ENCODE assay signal across 15 cellular contexts in genomic region chrX:19798423-19798822, GRCh38.
DNase-seq lines count a peak whose midpoint lies in the region; ATAC-seq and TF ChIP-seq lines count a peak whose summit lies in the region.
"Had no signal": no experiment of that assay in that cellular context is flagged by ENCODE, and none has a peak within 500 bp of the region (broad histone marks: within the 10 kb centered on the region; RNA-seq: fewer than 3 reads in every experiment).

No MANE protein-coding gene starts in this region.

- H3K4me1 ChIP-seq in CD8-positive, alpha-beta memory T cell (ENCODE audit: insufficient read depth, low read length): peaks cover 65% of the 10 kb centered on the region
- peaks cover 0 to 6% of the 10 kb centered on the region in 2 experiments; a peak in 2 of 4 replicates for H3K4me1 ChIP-seq in HCT116 (ENCODE audit: control insufficient read depth in 1 of 2, insufficient read depth in 2 of 2, low read length in 2 of 2)
- peaks cover 47 to 48% of the 10 kb centered on the region in 2 donors for H3K4me1 ChIP-seq in naive thymus-derived CD4-positive, alpha-beta T cell (ENCODE audit: control insufficient read depth in 2 of 2, insufficient read depth in 2 of 2, low read length in 2 of 2)
- peaks cover 20% of the 10 kb centered on the region for H3K4me1 ChIP-seq in MM.1S (ENCODE audit: low read length)
- H3K4me1 ChIP-seq: uterus had no signal

- ATAC-seq in HCT116 (no peak), HG03280 (IDR thresholded peaks at IDR 0.05; ENCODE audit: unreplicated experiment) (no peak)
- no peak for ATAC-seq in naive thymus-derived CD4-positive, alpha-beta T cell
- ATAC-seq: SK-N-SH treated with all-trans-retinoic acid at 6 μM for 48 hours had no signal

- peak overlapping the region; percentile 90 to 96 (median 92) for H3K4me3 Mint-ChIP-seq in CD8-positive, alpha-beta memory T cell
- peak overlapping the region; percentile 86 for H3K4me3 Mint-ChIP-seq in activated T-helper 2 cell treated with anti-CD3 and anti-CD28 coated beads, Interferon-gamma antibody, Interleukin-2, Interleukin-4, amounts not matched to agents 10 μg/mL and 5 μg/mL and 100 μg/mL, durations not matched to agents 14 hours and 24 hours and 36 hours (ENCODE audit: low read depth)
- peak overlapping the region; percentile 89 to 97 (median 94) for H3K4me3 Mint-ChIP-seq in naive thymus-derived CD4-positive, alpha-beta T cell

- peak overlapping the region; percentile 88 to 98 (median 94) for H3K27ac Mint-ChIP-seq in CD8-positive, alpha-beta memory T cell
- H3K27ac Mint-ChIP-seq in activated T-helper 2 cell treated with anti-CD3 and anti-CD28 coated beads, Interferon-gamma antibody, Interleukin-2, Interleukin-4, amounts not matched to agents 10 μg/mL and 5 μg/mL and 100 μg/mL, durations not matched to agents 14 hours and 24 hours and 36 hours: peak overlapping the region; percentile 98
- peak overlapping the region; percentile 92 to 97 (median 95) for H3K27ac Mint-ChIP-seq in naive thymus-derived CD4-positive, alpha-beta T cell

- peaks cover 4% of the 10 kb centered on the region; the same call in 1 of the 2 replicates for H3F3A ChIP-seq in MM.1S (ENCODE audit: insufficient read depth, low read length)

- H3K79me2 ChIP-seq in HCT116 (ENCODE audit: insufficient read depth, low read length) (no peaks in the 10 kb centered on the region), MM.1S (ENCODE audit: low read length) (peaks cover 22% of the 10 kb centered on the region)

- H3K9me2 ChIP-seq in HCT116 (ENCODE audit: insufficient read depth) (no peaks in the 10 kb centered on the region), MM.1S (replicated peaks; ENCODE audit: insufficient read depth, low read length) (no peaks in the 10 kb centered on the region)

- H3K36me3 ChIP-seq in CD8-positive, alpha-beta memory T cell (ENCODE audit: insufficient read depth, low read length): no peaks in the 10 kb centered on the region
- no peaks in the 10 kb centered on the region for H3K36me3 ChIP-seq in HCT116 (ENCODE audit: control insufficient read depth in 1 of 2, insufficient read depth in 2 of 2, low read length in 2 of 2)
- H3K36me3 ChIP-seq in naive thymus-derived CD4-positive, alpha-beta T cell (ENCODE audit: control insufficient read depth in 2 of 3, insufficient read depth in 3 of 3, low read length in 3 of 3): peaks cover 0 to 3% (median 0%) of the 10 kb centered on the region in 3 experiments
- no peaks in the 10 kb centered on the region for H3K36me3 ChIP-seq in MM.1S (replicated peaks; ENCODE audit: insufficient read depth, low read length)
- H3K36me3 ChIP-seq: uterus had no signal

- H2AFZ ChIP-seq in HCT116 (ENCODE audit: low read depth, low read length, poor library complexity, severe bottlenecking) (no peak overlapping the region), MM.1S (ENCODE audit: low read length) (no peak overlapping the region)

- peaks cover 56 to 69% (median 68%) of the 10 kb centered on the region in 3 donors for H3K4me1 Mint-ChIP-seq in CD8-positive, alpha-beta memory T cell
- H3K4me1 Mint-ChIP-seq in activated T-helper 2 cell treated with anti-CD3 and anti-CD28 coated beads, Interferon-gamma antibody, Interleukin-2, Interleukin-4, amounts not matched to agents 10 μg/mL and 5 μg/mL and 100 μg/mL, durations not matched to agents 14 hours and 24 hours and 36 hours (ENCODE audit: low read depth): peaks cover 61% of the 10 kb centered on the region
- peaks cover 15 to 73% (median 64%) of the 10 kb centered on the region in 7 donors for H3K4me1 Mint-ChIP-seq in naive thymus-derived CD4-positive, alpha-beta T cell

- RAD21 ChIA-PET in HCT116 (lab: Charles Lee; ENCODE audit: low non-redundant PET in 1 of 2, low total read pairs in 2 of 2, uncharacterized antibody in 2 of 2, unreplicated experiment in 2 of 2): no interaction called here

- intact Hi-C loops in HCT116 (cut with micrococcal nuclease): no loop called here
- intact Hi-C loops in activated T-helper 2 cell treated with anti-CD3 and anti-CD28 coated beads, Interferon-gamma antibody, Interleukin-2, Interleukin-4, amounts not matched to agents 10 μg/mL and 5 μg/mL and 100 μg/mL, durations not matched to agents 14 hours and 24 hours and 36 hours (cut with micrococcal nuclease): loop anchor here (2.0 to 5.0 kb wide), 2 partner anchors 52 to 89 kb away; partner anchors contain the start of gene SH3KBP1
- intact Hi-C loops in naive thymus-derived CD4-positive, alpha-beta T cell (cut with micrococcal nuclease): loop anchor here (1.0 to 5.0 kb wide), 7 partner anchors 14 to 116 kb away; partner anchors contain the start of gene SH3KBP1 (in 1 of the 2)

- H3K27me3 ChIP-seq in CD8-positive, alpha-beta memory T cell (ENCODE audit: insufficient read depth, low read length, poor library complexity, severe bottlenecking): no peaks in the 10 kb centered on the region
- H3K27me3 ChIP-seq in HCT116 (ENCODE audit: insufficient read depth, low read length) (no peaks in the 10 kb centered on the region), MM.1S (replicated peaks; ENCODE audit: insufficient read depth, low read length) (no peaks in the 10 kb centered on the region)
- no peaks in the 10 kb centered on the region for H3K27me3 ChIP-seq in naive thymus-derived CD4-positive, alpha-beta T cell (ENCODE audit: control insufficient read depth in 2 of 2, insufficient read depth in 2 of 2, low read length in 2 of 2)
- H3K27me3 ChIP-seq: BLaER1, uterus had no signal

- no TSS peak for BruUV-seq in HCT116 (replicated peaks; lab: Mats Ljungman, UMichigan)

- no peak for TF ChIP-seq RAD21 in HCT116 (IDR thresholded peaks at IDR 0.05; ENCODE audit: low read depth)

- TF ChIP-seq CTCF in HCT116 (IDR thresholded peaks at IDR 0.05 in 2 of 3, conservative IDR thresholded peaks at IDR 0.05 in 1 of 3; ENCODE audit: borderline replicate concordance in 1 of 3, insufficient read depth in 1 of 3, low read depth in 2 of 3, low read length in 2 of 3) (no peak), MM.1S (IDR thresholded peaks at IDR 0.05; ENCODE audit: low read length) (no peak)

- CTCF ChIA-PET in CD8-positive, alpha-beta memory T cell (lab: Charles Lee): interaction anchor here (1.8 to 3.2 kb wide), 4 partner anchors 13 to 89 kb away, joined by 4 to 10 read pairs (median 7); partner anchors contain the start of gene SH3KBP1
- CTCF ChIA-PET in HCT116 (lab: Charles Lee): no interaction called here
- CTCF ChIA-PET in naive thymus-derived CD4-positive, alpha-beta T cell (lab: Charles Lee): interaction anchor here (1.2 to 2.2 kb wide), 3 partner anchors 47 to 58 kb away, joined by 4 to 5 read pairs (median 4); no protein-coding TSS in a partner anchor

- no peak for DNase-seq in CD8-positive, alpha-beta memory T cell
- DNase-seq in HCT116 (ENCODE audit: low read depth, low spot score): no peak
- DNase-seq in activated T-helper 2 cell treated with anti-CD3 and anti-CD28 coated beads, Interferon-gamma antibody, Interleukin-2, Interleukin-4, amounts not matched to agents 10 μg/mL and 5 μg/mL and 100 μg/mL, durations not matched to agents 14 hours and 24 hours and 36 hours (ENCODE audit: low spot score): no peak
- no peak for DNase-seq in naive thymus-derived CD4-positive, alpha-beta T cell
- no peak for DNase-seq in NCI-H1105 treated with DMSO at 0.1 percent for 48 hours (lab: John Stamatoyannopoulos, UW)
- no peak for DNase-seq in MM.1S
- DNase-seq: GOT3; head of caudate nucleus; NCI-H1417; NCI-H345; stimulated activated CD4-positive, alpha-beta T cell treated with anti-CD3 and anti-CD28 coated beads, Interleukin-2, amount 100 ng/mL, for 24 hours; uterus had no signal

- H3K9ac ChIP-seq in HCT116 (ENCODE audit: low read length) (no peak overlapping the region), MM.1S (ENCODE audit: low read length) (no peak overlapping the region)
- H3K9ac ChIP-seq: BLaER1 had no signal

- H3K9me3 Mint-ChIP-seq in CD8-positive, alpha-beta memory T cell: peaks cover 0 to 2% (median 0%) of the 10 kb centered on the region in 5 donors
- H3K9me3 Mint-ChIP-seq in activated T-helper 2 cell treated with anti-CD3 and anti-CD28 coated beads, Interferon-gamma antibody, Interleukin-2, Interleukin-4, amounts not matched to agents 10 μg/mL and 5 μg/mL and 100 μg/mL, durations not matched to agents 14 hours and 24 hours and 36 hours: no peaks in the 10 kb centered on the region
- peaks cover 0 to 3% (median 0%) of the 10 kb centered on the region in 11 donors for H3K9me3 Mint-ChIP-seq in naive thymus-derived CD4-positive, alpha-beta T cell

- peak overlapping the region; percentile 89 for H3K4me3 ChIP-seq in CD8-positive, alpha-beta memory T cell (ENCODE audit: low read length)
- H3K4me3 ChIP-seq in HCT116 (replicated peaks in 1 of 2; ENCODE audit: low read depth in 1 of 2, low read length in 2 of 2): no peak overlapping the region
- peak overlapping the region; percentile 86 for H3K4me3 ChIP-seq in naive thymus-derived CD4-positive, alpha-beta T cell (ENCODE audit: low read length)
- H3K4me3 ChIP-seq in MM.1S (ENCODE audit: low read length): no peak overlapping the region
- H3K4me3 ChIP-seq: BLaER1, uterus had no signal

- H3K27me3 Mint-ChIP-seq in CD8-positive, alpha-beta memory T cell: no peaks in the 10 kb centered on the region
- no peaks in the 10 kb centered on the region for H3K27me3 Mint-ChIP-seq in activated T-helper 2 cell treated with anti-CD3 and anti-CD28 coated beads, Interferon-gamma antibody, Interleukin-2, Interleukin-4, amounts not matched to agents 10 μg/mL and 5 μg/mL and 100 μg/mL, durations not matched to agents 14 hours and 24 hours and 36 hours (ENCODE audit: low read depth)
- no peaks in the 10 kb centered on the region for H3K27me3 Mint-ChIP-seq in naive thymus-derived CD4-positive, alpha-beta T cell

- H3K36me3 Mint-ChIP-seq in CD8-positive, alpha-beta memory T cell: peaks cover 0 to 45% (median 4%) of the 10 kb centered on the region in 3 donors
- peaks cover 33% of the 10 kb centered on the region for H3K36me3 Mint-ChIP-seq in activated T-helper 2 cell treated with anti-CD3 and anti-CD28 coated beads, Interferon-gamma antibody, Interleukin-2, Interleukin-4, amounts not matched to agents 10 μg/mL and 5 μg/mL and 100 μg/mL, durations not matched to agents 14 hours and 24 hours and 36 hours (ENCODE audit: low read depth)
- peaks cover 0 to 35% (median 12%) of the 10 kb centered on the region in 5 donors for H3K36me3 Mint-ChIP-seq in naive thymus-derived CD4-positive, alpha-beta T cell

- peak overlapping the region; percentile 28; the same call in 1 of the 2 replicates for H3K4me2 ChIP-seq in HCT116 (ENCODE audit: low read length)
- H3K4me2 ChIP-seq in MM.1S (ENCODE audit: low read depth, low read length): no peak overlapping the region
- H3K4me2 ChIP-seq: BLaER1 had no signal

- H3K9me3 ChIP-seq in CD8-positive, alpha-beta memory T cell (ENCODE audit: low read length): no peaks in the 10 kb centered on the region
- H3K9me3 ChIP-seq in HCT116 (ENCODE audit: control insufficient read depth in 1 of 2, insufficient read depth in 1 of 2, low read depth in 1 of 2, low read length in 2 of 2): no peaks in the 10 kb centered on the region
- H3K9me3 ChIP-seq in naive thymus-derived CD4-positive, alpha-beta T cell (ENCODE audit: control insufficient read depth in 2 of 3, low read length in 3 of 3): no peaks in the 10 kb centered on the region
- H3K9me3 ChIP-seq in MM.1S (replicated peaks; ENCODE audit: insufficient read depth, low read length): no peaks in the 10 kb centered on the region
- H3K9me3 ChIP-seq: BLaER1, uterus had no signal

- no peak for TF ChIP-seq POLR2A in HCT116 (IDR thresholded peaks at IDR 0.05; ENCODE audit: borderline replicate concordance, extremely low read depth, insufficient read depth, insufficient read length)

- POLR2A ChIA-PET in CD8-positive, alpha-beta memory T cell (lab: Charles Lee): interaction anchor here (2.1 kb wide), 1 partner anchor 52 kb away, joined by 8 read pairs; no protein-coding TSS in a partner anchor
- POLR2A ChIA-PET in HCT116 (lab: Charles Lee): no interaction called here
- POLR2A ChIA-PET in naive thymus-derived CD4-positive, alpha-beta T cell (lab: Charles Lee): interaction anchor here (0.7 to 3.8 kb wide), 14 partner anchors 9 to 90 kb away, joined by 3 to 44 read pairs (median 4); no protein-coding TSS in a partner anchor

- H3K27ac ChIP-seq in CD8-positive, alpha-beta memory T cell (ENCODE audit: low read depth, low read length): peak overlapping the region; percentile 47
- H3K27ac ChIP-seq in HCT116 (ENCODE audit: low read depth, low read length): no peak overlapping the region
- peak overlapping the region; percentile 74 for H3K27ac ChIP-seq in naive thymus-derived CD4-positive, alpha-beta T cell (ENCODE audit: low read depth, low read length)
- no peak overlapping the region for H3K27ac ChIP-seq in MM.1S (ENCODE audit: low read length)
- H3K27ac ChIP-seq: BLaER1 had no signal

- no peaks in the 10 kb centered on the region for H4K20me1 ChIP-seq in HCT116 (ENCODE audit: insufficient read depth)
- H4K20me1 ChIP-seq in MM.1S (ENCODE audit: insufficient read depth, low read length): no peaks in the 10 kb centered on the region

Comparison
In these comparisons a context has a peak if more than half of its experiments do, and no peak if none do; other contexts are left out.
1. H3K27ac ChIP-seq: peak in CD8-positive, alpha-beta memory T cell (single experiment) and naive thymus-derived CD4-positive, alpha-beta T cell (single experiment); none in HCT116 (single experiment) and MM.1S (single experiment).
2. H3K4me3 ChIP-seq: peak in CD8-positive, alpha-beta memory T cell (single experiment) and naive thymus-derived CD4-positive, alpha-beta T cell (single experiment); none in HCT116 (0 of 2) and MM.1S (single experiment).
3. Peak in every context shown above with its lines, with median percentiles within 50 percentile points of each other: H3K27ac Mint-ChIP-seq and H3K4me3 Mint-ChIP-seq.